Comparison of ENCODE assay signal across 8 cellular contexts in the genomic region with DNA sequence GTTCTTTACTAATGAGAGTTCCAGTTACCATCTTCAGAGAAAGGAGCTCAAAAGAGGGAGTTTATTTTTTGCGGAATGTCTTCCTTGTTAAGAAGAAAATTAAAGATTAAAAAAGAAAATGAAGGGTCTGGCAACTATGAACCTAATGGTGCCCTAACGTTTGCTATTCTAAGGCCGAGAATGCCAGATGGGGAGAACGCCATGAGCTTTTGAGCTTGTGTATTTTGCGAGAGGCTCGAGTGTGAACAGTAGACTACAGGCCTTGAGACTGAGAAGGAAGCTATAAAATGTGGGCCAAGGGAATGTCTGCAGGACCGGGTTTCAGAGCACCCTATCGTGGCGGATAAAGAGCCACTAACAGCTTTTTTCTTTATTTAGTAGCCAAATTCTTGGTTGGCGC. TPM values are rescaled to one million over a fixed set of nuclear protein-coding genes. Genes with fewer than 3 reads are reported as not detected.
DNase-seq lines count a peak whose midpoint lies in the region; ATAC-seq lines count a peak whose summit lies in the region.

No MANE protein-coding gene starts in this region.

- peaks cover 9% of the 10 kb centered on the region for H3K9me3 Mint-ChIP-seq in stimulated activated naive CD8-positive, alpha-beta T cell treated with anti-CD3 and anti-CD28 coated beads, Interleukin-15, Interleukin-2, amounts not matched to agents 100 ng/mL and 50 ng/mL, for 24 hours
- no peaks in the 10 kb centered on the region for H3K9me3 Mint-ChIP-seq in central memory CD8-positive, alpha-beta T cell

- no peaks in the 10 kb centered on the region for H3K36me3 ChIP-seq in muscle layer of duodenum (ENCODE audit: control insufficient read depth in 1 of 2, insufficient read depth in 2 of 2, low read length in 2 of 2)

- no peak for DNase-seq in stimulated activated naive CD8-positive, alpha-beta T cell treated with anti-CD3 and anti-CD28 coated beads, Interleukin-15, Interleukin-2, amounts not matched to agents 100 U/mL and 50 U/mL, for 24 hours
- DNase-seq in central memory CD8-positive, alpha-beta T cell (ENCODE audit: low spot score in 2 of 2): no peak
- DNase-seq in A172 (ENCODE audit: low spot score) (no peak), H4 (ENCODE audit: low spot score) (no peak), T-helper 9 cell (no peak)

- peaks cover 3 to 20% of the 10 kb centered on the region in 2 donors for H3K4me1 ChIP-seq in muscle layer of duodenum (ENCODE audit: control insufficient read depth in 1 of 2, insufficient read depth in 2 of 2, low read length in 2 of 2)

- ATAC-seq in stimulated activated naive CD8-positive, alpha-beta T cell treated with anti-CD3 and anti-CD28 coated beads, Interleukin-15, Interleukin-2, amounts not matched to agents 100 U/mL and 50 U/mL, for 24 hours: no peak
- ATAC-seq in central memory CD8-positive, alpha-beta T cell (replicated peaks; ENCODE audit: extremely low read depth, poor library complexity, severe bottlenecking): no peak
- ATAC-seq in HG03045 (IDR thresholded peaks at IDR 0.05; ENCODE audit: unreplicated experiment): no peak

- peak overlapping the region; percentile 78 to 97 for H3K4me3 ChIP-seq in muscle layer of duodenum (ENCODE audit: low read depth in 1 of 2, low read length in 2 of 2)

- H3K36me3 Mint-ChIP-seq in stimulated activated naive CD8-positive, alpha-beta T cell treated with anti-CD3 and anti-CD28 coated beads, Interleukin-15, Interleukin-2, amounts not matched to agents 100 ng/mL and 50 ng/mL, for 24 hours (ENCODE audit: low read depth): peaks cover 13% of the 10 kb centered on the region
- H3K36me3 Mint-ChIP-seq in central memory CD8-positive, alpha-beta T cell (ENCODE audit: insufficient read depth): peaks cover 8% of the 10 kb centered on the region

- peak overlapping the region; percentile 67 for H3K27ac ChIP-seq in muscle layer of duodenum (ENCODE audit: low read length)

- no peaks in the 10 kb centered on the region for H3K9me3 ChIP-seq in muscle layer of duodenum (ENCODE audit: control insufficient read depth in 1 of 2, low read length in 2 of 2)

- H3K27ac Mint-ChIP-seq in stimulated activated naive CD8-positive, alpha-beta T cell treated with anti-CD3 and anti-CD28 coated beads, Interleukin-15, Interleukin-2, amounts not matched to agents 100 ng/mL and 50 ng/mL, for 24 hours: peak overlapping the region; percentile 76
- peak overlapping the region; percentile 69 for H3K27ac Mint-ChIP-seq in central memory CD8-positive, alpha-beta T cell (ENCODE audit: low read depth)

- peaks cover 35% of the 10 kb centered on the region for H3K4me1 Mint-ChIP-seq in stimulated activated naive CD8-positive, alpha-beta T cell treated with anti-CD3 and anti-CD28 coated beads, Interleukin-15, Interleukin-2, amounts not matched to agents 100 ng/mL and 50 ng/mL, for 24 hours (ENCODE audit: low read depth)
- H3K4me1 Mint-ChIP-seq in central memory CD8-positive, alpha-beta T cell: peaks cover 16% of the 10 kb centered on the region

- peak overlapping the region; percentile 83 for H3K4me3 Mint-ChIP-seq in stimulated activated naive CD8-positive, alpha-beta T cell treated with anti-CD3 and anti-CD28 coated beads, Interleukin-15, Interleukin-2, amounts not matched to agents 100 ng/mL and 50 ng/mL, for 24 hours
- H3K4me3 Mint-ChIP-seq in central memory CD8-positive, alpha-beta T cell: peak overlapping the region; percentile 89

- H3K27me3 Mint-ChIP-seq in stimulated activated naive CD8-positive, alpha-beta T cell treated with anti-CD3 and anti-CD28 coated beads, Interleukin-15, Interleukin-2, amounts not matched to agents 100 ng/mL and 50 ng/mL, for 24 hours: peaks cover 41% of the 10 kb centered on the region
- H3K27me3 Mint-ChIP-seq in central memory CD8-positive, alpha-beta T cell: peaks cover 34% of the 10 kb centered on the region

- H3K27me3 ChIP-seq in muscle layer of duodenum (ENCODE audit: low read depth, low read length): no peaks in the 10 kb centered on the region

RNA-seq across cellular contexts. Expression of a gene that starts 6.7 kb away (rescaled TPM):
- total RNA-seq in A172 (2014; rRNA removed; shearing (Covaris generic)): under 0.01 and 0.07 TPM in 2 replicates
- 1.0 TPM in 1 of 2 replicates, not detected in the other for total RNA-seq in H4 (2014; rRNA removed; shearing (Covaris generic))
